13 cellular contexts compared by ENCODE assay signal in genomic region chr11:33695051-33695566, GRCh38. TPM values are rescaled to one million over a fixed set of nuclear protein-coding genes. Genes with fewer than 3 reads are reported as not detected.
DNase-seq lines count a peak whose midpoint lies in the region; ATAC-seq and TF ChIP-seq lines count a peak whose summit lies in the region.
"Had no signal": no experiment of that assay in that cellular context is flagged by ENCODE, and none has a peak within 500 bp of the region (broad histone marks: within the 10 kb centered on the region; RNA-seq: fewer than 3 reads in every experiment).

No MANE protein-coding gene starts in this region.

- peaks cover 6% of the 10 kb centered on the region for H3K36me3 Mint-ChIP-seq in T-helper 17 cell (ENCODE audit: low read depth)

- no peak overlapping the region for H4K91ac ChIP-seq in neuronal stem cell (ENCODE audit: low read depth, low read length, poor library complexity)

- no peak overlapping the region for H3K4ac ChIP-seq in neuronal stem cell (ENCODE audit: low read length)

- H3K27me3 ChIP-seq in ACC112 (ENCODE audit: insufficient read depth, low read length) (no peaks in the 10 kb centered on the region), esophagus squamous epithelium (no peaks in the 10 kb centered on the region), neuronal stem cell (ENCODE audit: control insufficient read depth in 3 of 3, insufficient read depth in 3 of 3, low read depth in 1 of 3, low read length in 3 of 3) (no peaks in the 10 kb centered on the region)

- no peak for TF ChIP-seq POLR2A in esophagus squamous epithelium (IDR thresholded peaks at IDR 0.05)

- H3K36me3 ChIP-seq in ACC112 (ENCODE audit: insufficient read depth, low read length) (no peaks in the 10 kb centered on the region), esophagus squamous epithelium (no peaks in the 10 kb centered on the region), neuronal stem cell (replicated peaks in 1 of 2; ENCODE audit: control insufficient read depth in 2 of 2, insufficient read depth in 2 of 2, low read length in 2 of 2) (no peaks in the 10 kb centered on the region)

- H2BK5ac ChIP-seq in neuronal stem cell (ENCODE audit: low read length) = no peak overlapping the region

- H3K79me2 ChIP-seq in ACC112 (ENCODE audit: control insufficient read depth, insufficient read depth, low read length, unreplicated experiment) = no peaks in the 10 kb centered on the region

- H3K27ac ChIP-seq in ACC112 (ENCODE audit: low read depth, low read length) (peak overlapping the region; percentile 97), esophagus squamous epithelium (peak overlapping the region; percentile 65 to 94 (median 84)), neuronal stem cell (replicated peaks; ENCODE audit: low read length) (no peak overlapping the region)

- no peak overlapping the region for H2AK5ac ChIP-seq in neuronal stem cell (ENCODE audit: low read depth, low read length)

- no peak overlapping the region for H3K14ac ChIP-seq in neuronal stem cell (ENCODE audit: low read length)

- H3K27ac Mint-ChIP-seq in T-helper 17 cell = no peak overlapping the region

- no peak for TF ChIP-seq CTCF in esophagus squamous epithelium (IDR thresholded peaks at IDR 0.05)

- 54 to 73% methylated on average over 3 of the region's 4 CpGs for WGBS in esophagus squamous epithelium, 2 donors
- no CpG with 5 or more reads among the region's 4 CpGs for WGBS in neuronal stem cell (ENCODE audit: extremely low coverage in 2 of 2, insufficient read length in 2 of 2, insufficient replicate concordance in 1 of 2), 2 donors

- H3K27me3 Mint-ChIP-seq in T-helper 17 cell = peaks cover 60% of the 10 kb centered on the region

- H3K4me1 ChIP-seq in ACC112 (ENCODE audit: control insufficient read depth, insufficient read depth, low read length, unreplicated experiment) = peaks cover 76% of the 10 kb centered on the region
- peaks cover 49 to 95% (median 73%) of the 10 kb centered on the region in 3 donors for H3K4me1 ChIP-seq in esophagus squamous epithelium
- peaks cover 22 to 23% of the 10 kb centered on the region in 2 donors for H3K4me1 ChIP-seq in neuronal stem cell (ENCODE audit: control insufficient read depth in 2 of 2, insufficient read depth in 1 of 2, low read depth in 1 of 2, low read length in 2 of 2)

- intact Hi-C loops in esophagus squamous epithelium (cut with DNase I) = no loop called here

- H3K4me3 ChIP-seq in ACC112 (ENCODE audit: low read depth, low read length) (no peak overlapping the region), esophagus squamous epithelium (no peak overlapping the region), neuronal stem cell (ENCODE audit: low read length in 2 of 2) (no peak overlapping the region)

- H3K23ac ChIP-seq in neuronal stem cell (ENCODE audit: low read depth, low read length, poor library complexity) = no peak overlapping the region

- peaks cover 20% of the 10 kb centered on the region for H3K4me1 Mint-ChIP-seq in T-helper 17 cell

- H3K9me3 ChIP-seq in esophagus squamous epithelium (no peaks in the 10 kb centered on the region), neuronal stem cell (replicated peaks in 1 of 2; ENCODE audit: control insufficient read depth in 2 of 2, insufficient read depth in 1 of 2, low read depth in 1 of 2, low read length in 2 of 2) (peaks cover 0 to 3% of the 10 kb centered on the region in 2 donors), T-helper 17 cell (ENCODE audit: control insufficient read depth, low read length, poor library complexity, severe bottlenecking) (no peaks in the 10 kb centered on the region)

- no peak overlapping the region for H3K4me3 Mint-ChIP-seq in T-helper 17 cell

- DNase-seq in NCI-H2196 treated with DMSO at 0.1 percent for 48 hours (lab: John Stamatoyannopoulos, UW; ENCODE audit: unreplicated experiment) = peak; percentile 4
- DNase-seq in esophagus squamous epithelium (lab: John Stamatoyannopoulos, UW) = no peak
- DNase-seq in neuronal stem cell (ENCODE audit: low spot score) = no peak
- no peak for DNase-seq in NCI-H2107 treated with DMSO at 0.1 percent for 48 hours (lab: John Stamatoyannopoulos, UW; ENCODE audit: unreplicated experiment)
- DNase-seq in stimulated activated CD4-positive, alpha-beta T cell treated with anti-CD3 and anti-CD28 coated beads, Interleukin-4, amount 100 ng/mL, for 24 hours = no peak
- no peak for DNase-seq in T-helper 17 cell
- DNase-seq: activated CD4-positive, alpha-beta T cell treated with anti-CD3 and anti-CD28 coated beads, Interleukin-2, amount 50 U/mL, for 48 hours; NCI-H1048; stimulated activated CD4-positive, alpha-beta T cell treated with anti-CD3 and anti-CD28 coated beads, Interleukin-4, amount 100 ng/mL, for 4 hours; stimulated activated naive CD4-positive, alpha-beta T cell had no signal

- H4K8ac ChIP-seq in neuronal stem cell (ENCODE audit: low read depth, low read length) = no peak overlapping the region

- H3K9ac ChIP-seq in neuronal stem cell (ENCODE audit: low read depth, low read length, poor library complexity) = no peak overlapping the region

- no peak overlapping the region for H2BK120ac ChIP-seq in neuronal stem cell (ENCODE audit: low read depth, low read length)

- H2BK15ac ChIP-seq in neuronal stem cell (ENCODE audit: low read length) = no peak overlapping the region

- ATAC-seq in GM21423 (IDR thresholded peaks at IDR 0.05; ENCODE audit: unreplicated experiment) = no peak
- ATAC-seq in T-helper 17 cell = no peak

- H3K79me1 ChIP-seq in neuronal stem cell (ENCODE audit: low read depth, low read length) = no peaks in the 10 kb centered on the region

- no peak overlapping the region for H2AFZ ChIP-seq in ACC112 (ENCODE audit: low read length, unreplicated experiment)
- peak overlapping the region; percentile 74 for H2AFZ ChIP-seq in neuronal stem cell (ENCODE audit: low read length)

- H3K4me2 ChIP-seq in neuronal stem cell (ENCODE audit: insufficient read depth, low read length, poor library complexity, severe bottlenecking) = no peak overlapping the region

- no peak overlapping the region for H2BK12ac ChIP-seq in neuronal stem cell (ENCODE audit: low read length)

- H3K18ac ChIP-seq in neuronal stem cell (ENCODE audit: low read length) = peak overlapping the region; percentile 24

RNA-seq across cellular contexts. Expression of gene C11orf91, which starts 5.5 kb away (rescaled TPM):
- not detected for total RNA-seq in esophagus squamous epithelium
- 0.47 TPM for polyA plus RNA-seq in neuronal stem cell (2013, experiment 1 of 2)
- 0.30 TPM for polyA plus RNA-seq in neuronal stem cell (2013, experiment 2 of 2)
- total RNA-seq in T-helper 17 cell = not detected
- total RNA-seq: NCI-H460 had no signal

RNA-seq across cellular contexts. Expression of gene CD59, which starts 41.1 kb away (rescaled TPM):
- total RNA-seq in esophagus squamous epithelium = 100 to 1,000 TPM; 191 to 525 (median 339) TPM
- 75.8 TPM for polyA plus RNA-seq in neuronal stem cell (2013, experiment 1 of 2)
- polyA plus RNA-seq in neuronal stem cell (2013, experiment 2 of 2) = 77.5 TPM
- total RNA-seq in T-helper 17 cell = 10 to 100 TPM; 48.7 to 53.6 TPM
